In the genomic region with DNA sequence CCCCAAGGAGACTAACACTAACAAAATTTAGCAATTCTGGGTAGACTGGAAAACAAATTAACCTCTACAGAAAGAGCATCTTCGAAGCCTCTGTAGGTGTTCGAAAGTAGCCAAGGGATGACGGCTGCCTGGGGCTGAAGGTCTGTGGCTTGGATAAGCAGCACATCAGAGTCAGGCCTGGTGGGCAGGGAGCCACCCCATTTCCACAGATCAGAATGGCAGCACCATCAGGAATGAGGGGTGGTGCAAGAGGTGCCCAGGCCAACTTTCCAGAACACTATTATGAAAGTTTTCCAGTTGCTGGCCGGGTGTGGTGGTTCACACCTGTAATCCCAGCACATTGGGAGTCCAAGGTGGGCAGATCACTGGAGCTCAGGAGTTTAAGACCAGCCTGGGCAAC, we compare ENCODE assay signal across 24 cellular contexts. TPM values are rescaled to one million over a fixed set of nuclear protein-coding genes. Genes with fewer than 3 reads are reported as not detected.
DNase-seq lines count a peak whose midpoint lies in the region; ATAC-seq, FAIRE-seq and TF ChIP-seq lines count a peak whose summit lies in the region.
"Had no signal": no experiment of that assay in that cellular context is flagged by ENCODE, and none has a peak within 500 bp of the region (broad histone marks: within the 10 kb centered on the region; RNA-seq: fewer than 3 reads in every experiment).

No MANE protein-coding gene starts in this region.

- no TSS peak for BruUV-seq in HepG2 (replicated peaks; lab: Mats Ljungman, UMichigan)

- H3K4me2 ChIP-seq in HepG2 (ENCODE audit: low read depth, low read length) = no peak overlapping the region
- H3K4me2 ChIP-seq: BLaER1, GM23338 had no signal

- no peak for FAIRE-seq in HepG2 (lab: Jason Lieb, UNC)
- FAIRE-seq: A204.1, GM12878, GM19239 had no signal

- ATAC-seq in HepG2 (no peak), left lobe of liver (no peak), psoas muscle (peak in 2 of 4 donors; percentile 66 to 74), GM21390 (IDR thresholded peaks at IDR 0.05; ENCODE audit: unreplicated experiment) (no peak)
- ATAC-seq in activated CD4-positive, alpha-beta T cell treated with anti-CD3 and anti-CD28 coated beads for 36 hours = no peak
- ATAC-seq: GM12878, GM23338, HCT116 had no signal

- no peak for TF ChIP-seq POLR2A in HepG2 (IDR thresholded peaks at IDR 0.05; ENCODE audit: insufficient read depth in 1 of 2, low read depth in 2 of 2, low read length in 2 of 2)

- TF ChIP-seq CTCF in liver (IDR thresholded peaks at IDR 0.05; ENCODE audit: low read depth, low read length, missing input control) = no peak
- TF ChIP-seq CTCF in HepG2 (CRISPR knock-in tag; IDR thresholded peaks at IDR 0.05) = no peak
- TF ChIP-seq CTCF in psoas muscle (IDR thresholded peaks at IDR 0.05) = no peak

- TF ChIP-seq RAD21 in liver (IDR thresholded peaks at IDR 0.05) (no peak), HepG2 (CRISPR knock-in tag; IDR thresholded peaks at IDR 0.05) (no peak)

- POLR2A ChIA-PET in HepG2 (lab: Yijun Ruan, JAX) = no interaction called here
- POLR2A ChIA-PET in activated CD4-positive, alpha-beta T cell treated with anti-CD3 and anti-CD28 coated beads for 36 hours (lab: Charles Lee) = no interaction called here

- H3K36me3 ChIP-seq in liver (ENCODE audit: control insufficient read depth in 4 of 4, insufficient read depth in 3 of 4, low read depth in 1 of 4, low read length in 3 of 4) (no peaks in the 10 kb centered on the region), HepG2 (replicated peaks in 1 of 2; ENCODE audit: control insufficient read depth in 1 of 2, insufficient read depth in 2 of 2, low read length in 2 of 2) (no peaks in the 10 kb centered on the region), psoas muscle (ENCODE audit: insufficient read depth in 1 of 2, low read depth in 1 of 2) (no peaks in the 10 kb centered on the region)
- H3K36me3 ChIP-seq: BLaER1 had no signal

- WGBS in liver = 81% methylated on average over 4 of the region's 4 CpGs
- 68% methylated on average over 3 of the region's 4 CpGs for WGBS in HepG2 (ENCODE audit: low lambda C conversion rate)
- WGBS in psoas muscle, 3 donors = 72 to 83% (median 74%) methylated on average over 4 of the region's 4 CpGs

- H3K4me3 ChIP-seq in liver (ENCODE audit: low read depth in 1 of 3, low read length in 3 of 3) (no peak overlapping the region), HepG2 (replicated peaks in 1 of 3; ENCODE audit: insufficient read depth in 1 of 3, low read depth in 2 of 3, low read length in 3 of 3) (no peak overlapping the region), psoas muscle (no peak overlapping the region)
- H3K4me3 ChIP-seq: BLaER1, GM12878, GM23338 had no signal

- no peaks in the 10 kb centered on the region for H3K36me3 Mint-ChIP-seq in activated CD4-positive, alpha-beta T cell treated with anti-CD3 and anti-CD28 coated beads for 36 hours (ENCODE audit: low read depth)
- H3K36me3 Mint-ChIP-seq: CD8-positive, alpha-beta memory T cell had no signal

- H3K27me3 Mint-ChIP-seq in activated CD4-positive, alpha-beta T cell treated with anti-CD3 and anti-CD28 coated beads for 36 hours = peaks cover 2% of the 10 kb centered on the region
- H3K27me3 Mint-ChIP-seq: CD4-positive, alpha-beta T cell had no signal

- in situ Hi-C loops in HepG2 (cut with HindIII; ENCODE audit: extremely low pct_ligation_motif_present, low pct_unique_long_range_greater_than_20kb) = no loop called here

- H3K27ac ChIP-seq in liver (ENCODE audit: low read depth in 1 of 2, low read length in 2 of 2) (no peak overlapping the region), HepG2 (ENCODE audit: extremely low read length, insufficient read depth, low read length) (no peak overlapping the region), psoas muscle (peak overlapping the region; percentile 20), temporal lobe (ENCODE audit: low read depth, low read length) (peak overlapping the region; percentile 48)
- H3K27ac ChIP-seq: 22Rv1, BLaER1, C4-2B had no signal

- no peaks in the 10 kb centered on the region for H4K20me1 ChIP-seq in HepG2 (ENCODE audit: insufficient read depth, low read length)
- H4K20me1 ChIP-seq: BLaER1 had no signal

- no peak overlapping the region for H3K27ac Mint-ChIP-seq in activated CD4-positive, alpha-beta T cell treated with anti-CD3 and anti-CD28 coated beads for 36 hours
- H3K27ac Mint-ChIP-seq: B cell; CD4-positive, alpha-beta T cell; CD8-positive, alpha-beta memory T cell; GM23338; H9 had no signal

- intact Hi-C loops in HepG2 (cut with micrococcal nuclease; ENCODE audit: unreplicated experiment) = no loop called here
- intact Hi-C loops in psoas muscle (cut with DNase I) = no loop called here
- intact Hi-C loops in activated CD4-positive, alpha-beta T cell treated with anti-CD3 and anti-CD28 coated beads for 36 hours (cut with DNase I, micrococcal nuclease) = no loop called here

- TF ChIP-seq EP300 in HepG2 (IDR thresholded peaks at IDR 0.05; ENCODE audit: low read depth in 2 of 2, low read length in 2 of 2) (no peak), HepG2 (CRISPR knock-in tag; IDR thresholded peaks at IDR 0.05; ENCODE audit: borderline replicate concordance) (no peak)

- no peak overlapping the region for H3K4me3 Mint-ChIP-seq in activated CD4-positive, alpha-beta T cell treated with anti-CD3 and anti-CD28 coated beads for 36 hours
- H3K4me3 Mint-ChIP-seq: B cell; CD4-positive, alpha-beta T cell; CD8-positive, alpha-beta memory T cell; GM23338; H9 had no signal

- H3K4me1 ChIP-seq in liver (ENCODE audit: control insufficient read depth in 4 of 4, insufficient read depth in 4 of 4, low read length in 3 of 4) = peaks cover 10 to 31% (median 16%) of the 10 kb centered on the region in 4 donors
- H3K4me1 ChIP-seq in HepG2 (ENCODE audit: insufficient read depth, low read length) = peaks cover 8% of the 10 kb centered on the region
- peaks cover 61% of the 10 kb centered on the region for H3K4me1 ChIP-seq in psoas muscle
- H3K4me1 ChIP-seq: BLaER1 had no signal

- no peak overlapping the region for H3K9ac ChIP-seq in liver (ENCODE audit: low read depth in 1 of 2, low read length in 2 of 2)
- no peak overlapping the region for H3K9ac ChIP-seq in HepG2 (ENCODE audit: insufficient read depth, low read depth, low read length)
- H3K9ac ChIP-seq: BLaER1 had no signal

- no peaks in the 10 kb centered on the region for H3K27me3 ChIP-seq in liver (ENCODE audit: control insufficient read depth in 4 of 4, insufficient read depth in 4 of 4, low read length in 3 of 4)
- peaks cover 0 to 3% of the 10 kb centered on the region in 2 experiments; a peak in 1 of 5 replicates for H3K27me3 ChIP-seq in HepG2 (ENCODE audit: control insufficient read depth in 1 of 2, insufficient read depth in 2 of 2, low read length in 2 of 2)
- H3K27me3 ChIP-seq in psoas muscle (ENCODE audit: insufficient read depth in 3 of 3, low read length in 2 of 3) = no peaks in the 10 kb centered on the region
- H3K27me3 ChIP-seq: BLaER1 had no signal

- H3K9me3 Mint-ChIP-seq in activated CD4-positive, alpha-beta T cell treated with anti-CD3 and anti-CD28 coated beads for 36 hours (ENCODE audit: low read depth) = no peaks in the 10 kb centered on the region
- H3K9me3 Mint-ChIP-seq: CD4-positive, alpha-beta T cell; CD8-positive, alpha-beta memory T cell; GM23338; H9 had no signal

- no peak overlapping the region for H2AFZ ChIP-seq in HepG2 (ENCODE audit: low read length)
- H2AFZ ChIP-seq: GM23338 had no signal

- H3K4me1 Mint-ChIP-seq in activated CD4-positive, alpha-beta T cell treated with anti-CD3 and anti-CD28 coated beads for 36 hours = no peaks in the 10 kb centered on the region
- H3K4me1 Mint-ChIP-seq: B cell; CD8-positive, alpha-beta memory T cell had no signal

- H3K79me2 ChIP-seq in HepG2 (ENCODE audit: insufficient read depth, low read length) = no peaks in the 10 kb centered on the region

- no peak for DNase-seq in HepG2 (ENCODE audit: low spot score)
- DNase-seq in left lobe of liver (ENCODE audit: low spot score) = peak; percentile 51
- DNase-seq in psoas muscle = peak in 1 of 2 donors; percentile 66
- DNase-seq in kidney glomerular epithelial cell (lab: John Stamatoyannopoulos, UW) = no peak
- no peak for DNase-seq in activated CD4-positive, alpha-beta T cell treated with anti-CD3 and anti-CD28 coated beads for 36 hours
- DNase-seq: CD4-positive, alpha-beta T cell; CD8-positive, alpha-beta memory T cell; DMS 273 treated with DMSO at 0.1 percent for 48 hours; DMS79; EL; GDM1; H9 had no signal

- H3K9me3 ChIP-seq in liver (ENCODE audit: control insufficient read depth in 4 of 4, low read length in 3 of 4) = no peaks in the 10 kb centered on the region
- no peaks in the 10 kb centered on the region for H3K9me3 ChIP-seq in HepG2 (ENCODE audit: low read length)
- no peaks in the 10 kb centered on the region for H3K9me3 ChIP-seq in psoas muscle
- H3K9me3 ChIP-seq: BLaER1 had no signal

- CTCF ChIA-PET in HepG2 (lab: Yijun Ruan, JAX; ENCODE audit: low intra/inter-chr PET ratio, low total read pairs) = no interaction called here
- CTCF ChIA-PET in activated CD4-positive, alpha-beta T cell treated with anti-CD3 and anti-CD28 coated beads for 36 hours (lab: Charles Lee) = interaction anchor here (1.5 kb wide), 1 partner anchor 19 kb away, joined by 3 read pairs; no protein-coding TSS in a partner anchor

RNA-seq across cellular contexts. Expression of a gene that starts 57.9 kb away (rescaled TPM):
- under 1 TPM; 0.19 to 0.67 TPM for total RNA-seq in liver
- under 1 TPM; 0.28 to 0.36 TPM for polyA plus RNA-seq in liver
- total RNA-seq in HepG2 (2016; rRNA removed; fragmentation: Illumina TruSeq; extraction: Trizol) = 0.38 and 0.71 TPM in 2 replicates
- total RNA-seq in HepG2 (2016; cell fraction: cytosol; rRNA removed; fragmentation: Illumina TruSeq; extraction: Trizol; ENCODE audit: low read depth) = 0.53 TPM in 1 of 2 replicates, not detected in the other
- total RNA-seq in HepG2 (2016; cell fraction: insoluble cytoplasmic fraction; rRNA removed; fragmentation: Illumina TruSeq; extraction: Trizol) = 0.37 and 0.48 TPM in 2 replicates
- total RNA-seq in HepG2 (2016; cell fraction: membrane; rRNA removed; fragmentation: Illumina TruSeq; extraction: Trizol) = 0.34 and 0.52 TPM in 2 replicates
- total RNA-seq in HepG2 (2016; cell fraction: nucleus; rRNA removed; fragmentation: Illumina TruSeq; extraction: Trizol) = 0.38 and 1.4 TPM in 2 replicates
- 0.78 and 0.88 TPM in 2 replicates for polyA plus RNA-seq in HepG2 (2011; rRNA removed)
- 0.40 and 0.46 TPM in 2 replicates for polyA plus RNA-seq in HepG2 (2011; cell fraction: cytosol; rRNA removed)
- 0.96 and 1.2 TPM in 2 replicates for polyA plus RNA-seq in HepG2 (2011; cell fraction: nucleus; rRNA removed)
- 0.42 and 0.49 TPM in 2 replicates for polyA plus RNA-seq in HepG2 (2012)
- polyA plus RNA-seq in HepG2 (2016; cell fraction: cytosol; fragmentation: Illumina TruSeq; extraction: Trizol; ENCODE audit: low read depth) = 0.16 and 0.26 TPM in 2 replicates
- polyA plus RNA-seq in HepG2 (2016; cell fraction: insoluble cytoplasmic fraction; fragmentation: Illumina TruSeq; extraction: Trizol; ENCODE audit: low read depth) = 0.57 and 0.64 TPM in 2 replicates
- 0.26 TPM in 1 of 2 replicates, not detected in the other for polyA plus RNA-seq in HepG2 (2016; cell fraction: membrane; fragmentation: Illumina TruSeq; extraction: Trizol; ENCODE audit: low read depth)
- polyA plus RNA-seq in HepG2 (2016; cell fraction: nucleus; fragmentation: Illumina TruSeq; extraction: Trizol; ENCODE audit: insufficient read depth, low read depth) = 1.1 and 2.6 TPM in 2 replicates
- 3.9 TPM in 1 of 2 replicates, not detected in the other for polyA minus RNA-seq in HepG2 (2011; rRNA and poly(A)+ RNA removed; ENCODE audit: low replicate concordance)
- polyA minus RNA-seq in HepG2 (2011; cell fraction: cytosol; rRNA and poly(A)+ RNA removed) = not detected in 2 replicates
- polyA minus RNA-seq in HepG2 (2011; cell fraction: nucleus; rRNA and poly(A)+ RNA removed) = 1.0 and 1.5 TPM in 2 replicates
- total RNA-seq in left lobe of liver = not detected
- total RNA-seq in psoas muscle = 1 to 10 TPM in 1 of 4 donors, not detected in 3; 1.2 TPM
- under 1 TPM in 2 of 3 donors, not detected in 1; 0.04 to 0.21 TPM for polyA plus RNA-seq in psoas muscle
- total RNA-seq in temporal lobe = 13.0 TPM
- under 1 TPM; 0.46 to 0.83 TPM for total RNA-seq in activated CD4-positive, alpha-beta T cell treated with anti-CD3 and anti-CD28 coated beads for 36 hours

Comparison
In these comparisons a context has a peak if more than half of its experiments do, and no peak if none do; other contexts are left out.
1. H3K27ac ChIP-seq: peak in psoas muscle (single experiment) and temporal lobe (single experiment); none in liver (0 of 2) and HepG2 (single experiment).